Comparison of ENCODE assay signal across 9 cellular contexts in the genomic region with DNA sequence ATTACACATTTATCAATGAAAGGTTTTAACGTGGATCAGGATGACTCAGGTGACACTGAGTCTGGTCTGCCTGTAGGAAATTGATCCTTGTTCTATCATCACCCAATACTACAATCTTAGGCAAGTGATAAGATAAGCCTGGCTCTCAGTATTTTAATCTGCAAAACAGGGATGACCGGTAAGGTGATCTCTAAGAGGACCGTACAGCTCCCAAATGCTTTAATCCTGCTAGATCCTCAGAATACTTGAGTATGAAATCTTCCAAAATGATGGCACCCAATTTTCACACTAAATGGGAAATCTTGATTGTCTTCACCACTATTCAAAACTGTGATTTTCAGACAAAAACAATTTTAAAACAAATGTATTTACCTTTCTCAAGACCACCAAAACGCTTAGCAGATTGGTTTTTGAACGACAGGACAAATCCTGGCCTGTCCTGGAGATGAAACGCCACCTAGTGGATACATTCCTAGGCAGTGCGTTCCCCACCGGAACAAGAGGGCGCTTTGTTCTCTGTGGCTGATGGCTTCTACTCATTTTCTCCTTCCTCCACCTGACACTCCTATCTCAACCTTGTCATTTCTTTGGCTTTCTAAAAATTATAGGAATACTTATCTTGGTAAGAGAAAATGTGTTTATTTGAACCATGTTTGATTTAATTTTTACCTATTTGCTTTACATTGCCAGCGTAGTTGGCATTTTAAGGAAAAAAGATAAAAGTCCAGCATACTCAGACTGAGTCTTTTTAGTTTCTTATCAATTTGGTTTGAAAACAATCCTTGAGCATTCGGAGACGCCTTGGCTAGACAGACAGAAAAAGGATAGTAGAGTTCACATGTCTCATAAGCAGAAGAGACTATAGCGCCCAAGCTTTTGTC. TPM values are rescaled to one million over a fixed set of nuclear protein-coding genes. Genes with fewer than 3 reads are reported as not detected.
DNase-seq lines count a peak whose midpoint lies in the region; ATAC-seq and TF ChIP-seq lines count a peak whose summit lies in the region.
"Had no signal": no experiment of that assay in that cellular context is flagged by ENCODE, and none has a peak within 500 bp of the region (broad histone marks: within the 10 kb centered on the region; RNA-seq: fewer than 3 reads in every experiment).

No MANE protein-coding gene starts in this region.

- peaks cover 3% of the 10 kb centered on the region for H3K27me3 Mint-ChIP-seq in Caco-2 (ENCODE audit: insufficient read depth, unreplicated experiment)

- H3K4me1 Mint-ChIP-seq in Caco-2 (ENCODE audit: low read depth, unreplicated experiment): no peaks in the 10 kb centered on the region

- no peak overlapping the region for H3K4me3 ChIP-seq in Caco-2 (ENCODE audit: low read depth, low read length)
- H3K4me3 ChIP-seq in gastroesophageal sphincter: no peak overlapping the region
- H3K4me3 ChIP-seq in ovary: no peak overlapping the region

- H3K4me3 Mint-ChIP-seq in Caco-2 (ENCODE audit: unreplicated experiment): no peak overlapping the region
- H3K4me3 Mint-ChIP-seq: activated naive CD8-positive, alpha-beta T cell had no signal

- 46 to 48% methylated on average over 10 to 11 of the region's 13 CpGs for WGBS in gastroesophageal sphincter (ENCODE audit: low coverage in 1 of 2), 2 donors
- WGBS in ovary, 3 donors: 24 to 37% (median 33%) methylated on average over 13 of the region's 13 CpGs

- DNase-seq in Caco-2 (peak; percentile 58 to 73), HS-27A (ENCODE audit: low read depth) (peak; percentile 17), RWPE1 (ENCODE audit: low spot score) (peak; percentile 69), ovary (peak in 3 of 5 donors; percentile 19 to 53 (median 28))
- peak; percentile 21 for DNase-seq in activated effector memory CD4-positive, alpha-beta T cell treated with Interleukin-2 at 50 U/mL for 16 hours

- H3K9me3 Mint-ChIP-seq in Caco-2 (ENCODE audit: unreplicated experiment): peaks cover 2% of the 10 kb centered on the region

- no TSS peak for BruUV-seq in Caco-2 (replicated peaks; lab: Mats Ljungman, UMichigan)

- no peaks in the 10 kb centered on the region for H3K36me3 Mint-ChIP-seq in Caco-2 (ENCODE audit: insufficient read depth, unreplicated experiment)
- H3K36me3 Mint-ChIP-seq: activated naive CD8-positive, alpha-beta T cell had no signal

- H3K27me3 ChIP-seq in Caco-2 (replicated peaks; ENCODE audit: control insufficient read depth, insufficient read depth, low read length) (no peaks in the 10 kb centered on the region), gastroesophageal sphincter (no peaks in the 10 kb centered on the region), ovary (no peaks in the 10 kb centered on the region)

- POLR2A ChIA-PET in Caco-2 (lab: Charles Lee) (no interaction called here), RWPE1 (lab: Yijun Ruan, JAX; ENCODE audit: low non-redundant PET) (no interaction called here)

- CTCF ChIA-PET in Caco-2 (lab: Charles Lee): interaction anchor here (1.0 kb wide), 1 partner anchor 12 kb away, joined by 3 read pairs; no protein-coding TSS in a partner anchor
- CTCF ChIA-PET in RWPE1 (lab: Yijun Ruan, JAX): interaction anchor here (0.5 to 1.1 kb wide), 11 partner anchors 29 to 1076 kb away, joined by 3 to 5 read pairs (median 3); no protein-coding TSS in a partner anchor

- H3K27ac ChIP-seq in RWPE1 (no peak overlapping the region), gastroesophageal sphincter (no peak overlapping the region), ovary (no peak overlapping the region)

- TF ChIP-seq POLR2A in gastroesophageal sphincter (IDR thresholded peaks at IDR 0.05): no peak
- no peak for TF ChIP-seq POLR2A in ovary (IDR thresholded peaks at IDR 0.05)

- TF ChIP-seq CTCF in Caco-2 (IDR thresholded peaks at IDR 0.05; ENCODE audit: insufficient read depth in 1 of 2, low read depth in 1 of 2, low read length in 1 of 2, severe bottlenecking in 1 of 2, unreplicated experiment in 1 of 2) (peak; percentile 88 to 95), RWPE1 (conservative IDR thresholded peaks at IDR 0.05; ENCODE audit: low read depth) (peak; percentile 96), gastroesophageal sphincter (IDR thresholded peaks at IDR 0.05) (peak; percentile 51 to 74 (median 57)), ovary (IDR thresholded peaks at IDR 0.05) (peak in 2 of 3 donors; percentile 31 to 38)

- H3K27ac Mint-ChIP-seq in Caco-2 (ENCODE audit: unreplicated experiment): no peak overlapping the region
- H3K27ac Mint-ChIP-seq: activated naive CD8-positive, alpha-beta T cell had no signal

- H3K9me3 ChIP-seq in Caco-2 (no peaks in the 10 kb centered on the region), gastroesophageal sphincter (no peaks in the 10 kb centered on the region), ovary (no peaks in the 10 kb centered on the region)

- ATAC-seq in GM19463 (IDR thresholded peaks at IDR 0.05; ENCODE audit: unreplicated experiment) (peak; percentile 67), gastroesophageal sphincter (no peak), GM19324 (IDR thresholded peaks at IDR 0.05; ENCODE audit: low FRiP score, unreplicated experiment) (no peak)

- TF ChIP-seq EP300 in gastroesophageal sphincter (IDR thresholded peaks at IDR 0.05): no peak
- no peak for TF ChIP-seq EP300 in ovary (IDR thresholded peaks at IDR 0.05)

- no peaks in the 10 kb centered on the region for H3K36me3 ChIP-seq in Caco-2 (ENCODE audit: control insufficient read depth, insufficient read depth, low read length)
- H3K36me3 ChIP-seq in gastroesophageal sphincter: no peaks in the 10 kb centered on the region
- no peaks in the 10 kb centered on the region for H3K36me3 ChIP-seq in ovary

- intact Hi-C loops in Caco-2 (cut with micrococcal nuclease; ENCODE audit: unreplicated experiment): loop anchor here (1.0 to 5.0 kb wide), 5 partner anchors 42 to 1118 kb away; partner anchors contain the start of gene VCAN
- intact Hi-C loops in ovary (cut with DNase I): no loop called here

- 0 out of 2 replicates have a peak, but pooled peaks cover 4% of the 10 kb centered on the region for H3K4me1 ChIP-seq in Caco-2
- H3K4me1 ChIP-seq in gastroesophageal sphincter: no peaks in the 10 kb centered on the region
- no peaks in the 10 kb centered on the region for H3K4me1 ChIP-seq in ovary (ENCODE audit: insufficient read depth)

RNA-seq across cellular contexts. Expression of gene VCAN, which starts 41.2 kb away (rescaled TPM):
- 27.4 and 34.1 TPM in 2 replicates for total RNA-seq in Caco-2 (2022)
- total RNA-seq in gastroesophageal sphincter: 100 to 1,000 TPM in 1 of 4 donors, 10 to 100 TPM in 3; 26.8 to 148 (median 65.8) TPM
- total RNA-seq in ovary: 10 to 100 TPM in 3 of 7 donors, 1 to 10 TPM in 4; 2.2 to 17.4 (median 7.3) TPM
- polyA plus RNA-seq in ovary: 10 to 100 TPM in 1 of 2 donors, 1 to 10 TPM in 1; 5.5 to 21.3 TPM

Comparison
In these comparisons a context has a peak if more than half of its experiments do, and no peak if none do; other contexts are left out.
1. DNase-seq: peak in every context shown above with its lines; median percentile 69 in RWPE1; 66 in Caco-2; 28 in ovary; 21 in activated effector memory CD4-positive, alpha-beta T cell treated with Interleukin-2 at 50 U/mL for 16 hours; 17 in HS-27A.
2. CTCF ChIP-seq: peak in every context shown above with its lines; median percentile 96 in RWPE1; 92 in Caco-2; 57 in gastroesophageal sphincter; 34 in ovary.